Comparison of ENCODE assay signal across 11 cellular contexts in the genomic region with DNA sequence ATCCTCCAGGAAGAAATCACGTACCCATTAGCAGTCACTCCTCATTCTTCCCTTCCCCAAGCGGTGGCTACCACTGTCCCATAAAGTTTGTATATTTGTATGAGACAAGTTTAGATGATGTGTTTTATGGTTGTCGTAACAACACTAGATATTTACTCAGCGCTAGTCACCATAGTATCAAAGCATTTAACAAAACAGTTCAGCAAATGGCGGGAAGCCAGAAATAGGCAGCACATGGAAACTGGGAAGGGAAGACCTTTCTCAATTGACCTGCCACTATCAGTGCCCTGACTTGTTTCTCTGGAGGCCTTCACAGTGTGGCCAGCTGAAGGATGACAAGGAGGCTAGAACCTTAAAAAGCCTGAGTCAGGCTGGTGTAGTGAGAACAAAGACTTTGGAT. TPM values are rescaled to one million over a fixed set of nuclear protein-coding genes. Genes with fewer than 3 reads are reported as not detected.
DNase-seq lines count a peak whose midpoint lies in the region; TF ChIP-seq lines count a peak whose summit lies in the region.
"Had no signal": no experiment of that assay in that cellular context is flagged by ENCODE, and none has a peak within 500 bp of the region (broad histone marks: within the 10 kb centered on the region; RNA-seq: fewer than 3 reads in every experiment).

No MANE protein-coding gene starts in this region.

- H2AFZ ChIP-seq in mesenchymal stem cell (ENCODE audit: low read depth, low read length), result no peak overlapping the region

- TF ChIP-seq CTCF in AG10803 (conservative IDR thresholded peaks at IDR 0.05; ENCODE audit: low read length) (no peak), epithelial cell of esophagus (IDR thresholded peaks at IDR 0.05; ENCODE audit: insufficient read depth, low read depth, low read length, missing control alignments) (no peak)

- 80% methylated on average over 1 of the region's 5 CpGs for WGBS in mesenchymal stem cell

- H3K9ac ChIP-seq in mesenchymal stem cell (ENCODE audit: low read length), result peak overlapping the region; percentile 78

- H3K27me3 ChIP-seq in mesenchymal stem cell (ENCODE audit: control insufficient read depth in 1 of 2, insufficient read depth in 1 of 2, low read length in 2 of 2), result no peaks in the 10 kb centered on the region

- no peak overlapping the region for H3K27ac ChIP-seq in mesenchymal stem cell (ENCODE audit: low read length, poor library complexity, severe bottlenecking)

- no peaks in the 10 kb centered on the region for H3K9me3 ChIP-seq in mesenchymal stem cell (ENCODE audit: control insufficient read depth, low read length)

- H4K8ac ChIP-seq in mesenchymal stem cell (ENCODE audit: low read length), result no peak overlapping the region

- in situ Hi-C loops in G401 (cut with HindIII; ENCODE audit: low sequenced_read_pairs), result no loop called here

- H2BK120ac ChIP-seq in mesenchymal stem cell (ENCODE audit: low read depth, low read length), result no peak overlapping the region

- peaks cover 32% of the 10 kb centered on the region for H3K79me1 ChIP-seq in mesenchymal stem cell (replicated peaks; ENCODE audit: low read length, poor library complexity, severe bottlenecking)

- no peak overlapping the region for H2BK15ac ChIP-seq in mesenchymal stem cell (ENCODE audit: low read depth, poor library complexity, severe bottlenecking)

- H3K18ac ChIP-seq in mesenchymal stem cell (ENCODE audit: low read depth in 1 of 2, low read length in 2 of 2), result no peak overlapping the region

- H3K14ac ChIP-seq in mesenchymal stem cell (ENCODE audit: low read length in 2 of 2), result no peak overlapping the region

- no peak overlapping the region for H3K23ac ChIP-seq in mesenchymal stem cell (ENCODE audit: low read length in 2 of 2)

- no peak overlapping the region for H2AK5ac ChIP-seq in mesenchymal stem cell (ENCODE audit: low read length, severe bottlenecking)

- H3K4me3 ChIP-seq in AG10803 (ENCODE audit: low read length) (no peak overlapping the region), epithelial cell of esophagus (ENCODE audit: low read length) (no peak overlapping the region), mesenchymal stem cell (ENCODE audit: insufficient read depth in 1 of 2, low read depth in 1 of 2, low read length in 2 of 2) (no peak overlapping the region)

- H3K36me3 ChIP-seq in mesenchymal stem cell (ENCODE audit: control insufficient read depth in 1 of 2, insufficient read depth in 2 of 2, low read depth in 1 of 2, low read length in 2 of 2), result peaks cover 0 to 6% of the 10 kb centered on the region in 2 experiments

- peaks cover 2% of the 10 kb centered on the region for H3K4me1 ChIP-seq in mesenchymal stem cell (ENCODE audit: control insufficient read depth, insufficient read depth, low read depth, low read length)

- no peak overlapping the region for H2BK12ac ChIP-seq in mesenchymal stem cell (ENCODE audit: low read length in 2 of 2)

- H2BK5ac ChIP-seq in mesenchymal stem cell (ENCODE audit: low read depth, low read length, poor library complexity, severe bottlenecking), result no peak overlapping the region

- H4K91ac ChIP-seq in mesenchymal stem cell (ENCODE audit: low read length), result no peak overlapping the region

- peak; percentile 89 for DNase-seq in AG10803 (ENCODE audit: low read depth)
- peak; percentile 44 for DNase-seq in NCI-H2029 (lab: John Stamatoyannopoulos, UW)
- peak; percentile 60 for DNase-seq in epithelial cell of esophagus (ENCODE audit: low read depth)
- peak; percentile 97 for DNase-seq in mesenchymal stem cell
- no peak for DNase-seq in retina
- no peak for DNase-seq in RPMI8226
- DNase-seq in stimulated activated CD4-positive, alpha-beta T cell treated with anti-CD3 and anti-CD28 coated beads, Interleukin-2, amount 100 ng/mL, for 24 hours, result no peak
- DNase-seq in G401 (ENCODE audit: low spot score), result no peak
- DNase-seq: amygdala, kidney, NCI-H510A treated with DMSO at 0.1 percent for 48 hours had no signal

- no peak overlapping the region for H3K4ac ChIP-seq in mesenchymal stem cell (ENCODE audit: low read depth in 1 of 2, low read length in 2 of 2)

- H3K4me2 ChIP-seq in mesenchymal stem cell (ENCODE audit: low read length, poor library complexity, severe bottlenecking), result no peak overlapping the region

RNA-seq across cellular contexts. Expression of a gene that starts 31.1 kb away (rescaled TPM):
- 8.8 TPM for polyA plus RNA-seq in mesenchymal stem cell (2013, experiment 1 of 2)
- polyA plus RNA-seq in mesenchymal stem cell (2013, experiment 2 of 2), result 9.2 TPM
- total RNA-seq in G401 (2014; rRNA removed; shearing (Covaris generic)), result 17.4 and 20.6 TPM in 2 replicates

RNA-seq across cellular contexts. Expression of a gene that starts 31.3 kb away (rescaled TPM):
- 13.8 TPM for polyA plus RNA-seq in mesenchymal stem cell (2013, experiment 1 of 2)
- 13.7 TPM for polyA plus RNA-seq in mesenchymal stem cell (2013, experiment 2 of 2)
- total RNA-seq in G401 (2014; rRNA removed; shearing (Covaris generic)), result 8.8 and 8.9 TPM in 2 replicates

Comparison
In these comparisons a context has a peak if more than half of its experiments do, and no peak if none do; other contexts are left out.
1. DNase-seq: peak in AG10803 (single experiment), NCI-H2029 (single experiment), epithelial cell of esophagus (single experiment) and mesenchymal stem cell (single experiment); none in retina (single experiment), RPMI8226 (single experiment), stimulated activated CD4-positive, alpha-beta T cell treated with anti-CD3 and anti-CD28 coated beads, Interleukin-2, amount 100 ng/mL, for 24 hours (0 of 2) and G401 (single experiment).